Comparison of ENCODE assay signal across 8 cellular contexts in the genomic region with DNA sequence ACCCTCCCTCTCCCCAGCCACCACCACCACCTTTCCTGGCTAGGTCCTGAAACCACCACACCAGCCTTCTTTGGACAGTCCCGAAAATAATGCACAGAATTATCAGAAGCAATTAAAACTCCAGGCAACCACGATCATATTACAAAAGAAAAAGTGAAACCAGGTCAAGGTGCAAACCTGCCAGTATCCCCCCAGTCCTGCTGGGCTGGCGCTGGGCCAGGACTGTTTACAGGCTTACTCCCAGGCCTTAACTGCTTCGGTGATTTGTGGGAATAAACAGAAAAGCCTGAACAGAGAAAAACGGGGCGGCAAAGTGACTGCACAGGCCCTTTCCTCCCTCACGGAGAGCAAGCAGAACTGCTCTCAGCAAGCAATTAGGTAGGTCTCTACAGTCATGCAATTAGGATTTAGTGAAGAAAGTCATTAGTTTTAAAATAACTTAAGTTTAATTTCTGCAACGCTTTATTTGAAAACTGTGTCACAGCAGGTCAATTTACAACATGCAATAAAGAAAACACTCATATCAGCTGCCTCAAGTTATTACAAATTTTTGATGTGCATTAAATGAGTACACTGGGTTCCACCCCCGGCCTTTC. TPM values are rescaled to one million over a fixed set of nuclear protein-coding genes. Genes with fewer than 3 reads are reported as not detected.
DNase-seq lines count a peak whose midpoint lies in the region; ATAC-seq and TF ChIP-seq lines count a peak whose summit lies in the region.

No MANE protein-coding gene starts in this region.

- H3K9me3 Mint-ChIP-seq in GM23338, result no peaks in the 10 kb centered on the region
- no peaks in the 10 kb centered on the region for H3K9me3 Mint-ChIP-seq in activated naive CD4-positive, alpha-beta T cell treated with anti-CD3 and anti-CD28 coated beads for 36 hours

- H3K4me3 Mint-ChIP-seq in GM23338, result peak overlapping the region; percentile 85
- peak overlapping the region; percentile 85 for H3K4me3 Mint-ChIP-seq in activated naive CD4-positive, alpha-beta T cell treated with anti-CD3 and anti-CD28 coated beads for 36 hours

- peaks cover 41% of the 10 kb centered on the region for H3K4me1 Mint-ChIP-seq in GM23338
- peaks cover 45% of the 10 kb centered on the region for H3K4me1 Mint-ChIP-seq in activated naive CD4-positive, alpha-beta T cell treated with anti-CD3 and anti-CD28 coated beads for 36 hours (ENCODE audit: low read depth)

- H3K4me1 ChIP-seq in GM23338 (ENCODE audit: insufficient read depth), result peaks cover 20% of the 10 kb centered on the region
- H3K4me1 ChIP-seq in right cardiac atrium (ENCODE audit: control insufficient read depth, insufficient read depth, low read length), result no peaks in the 10 kb centered on the region

- no peak for DNase-seq in GM23338 (ENCODE audit: low spot score)
- DNase-seq in NCI-H82 treated with DMSO at 0.1 percent for 48 hours (lab: John Stamatoyannopoulos, UW; ENCODE audit: unreplicated experiment), result peak; percentile 17
- DNase-seq in activated naive CD4-positive, alpha-beta T cell treated with anti-CD3 and anti-CD28 coated beads for 36 hours, result peak; percentile 38
- peak in 2 of 3 donors; percentile 37 to 74 for DNase-seq in right cardiac atrium
- DNase-seq in retina, result peak; percentile 57
- no peak for DNase-seq in middle frontal gyrus (ENCODE audit: extremely low spot score, low spot score)
- DNase-seq in GM19240 (ENCODE audit: insufficient read length, low spot score), result no peak

- H2AFZ ChIP-seq in GM23338, result no peak overlapping the region

- ATAC-seq in GM23338 (no peak), right cardiac atrium (no peak), GM18517 (IDR thresholded peaks at IDR 0.05; ENCODE audit: unreplicated experiment) (no peak)

- H3K27me3 ChIP-seq in GM23338 (ENCODE audit: insufficient read depth) (no peaks in the 10 kb centered on the region), right cardiac atrium (ENCODE audit: control insufficient read depth, insufficient read depth) (no peaks in the 10 kb centered on the region)

- WGBS in right cardiac atrium, result 6% methylated on average over 9 of the region's 9 CpGs

- CTCF ChIA-PET in activated naive CD4-positive, alpha-beta T cell treated with anti-CD3 and anti-CD28 coated beads for 36 hours (lab: Charles Lee), result no interaction called here

- H4K20me1 ChIP-seq in GM23338 (replicated peaks; ENCODE audit: insufficient read depth), result peaks cover 42% of the 10 kb centered on the region

- H3K4me2 ChIP-seq in GM23338, result peak overlapping the region; percentile 81

- H3K9me2 ChIP-seq in GM23338 (ENCODE audit: insufficient read depth), result no peaks in the 10 kb centered on the region

- H3K27ac Mint-ChIP-seq in GM23338, result peak overlapping the region; percentile 63; the same call in 1 of the 2 replicates
- H3K27ac Mint-ChIP-seq in activated naive CD4-positive, alpha-beta T cell treated with anti-CD3 and anti-CD28 coated beads for 36 hours, result peak overlapping the region; percentile 75

- no peak overlapping the region for H3K27ac ChIP-seq in GM23338 (ENCODE audit: low read depth)
- no peak overlapping the region for H3K27ac ChIP-seq in right cardiac atrium (ENCODE audit: low read length)

- intact Hi-C loops in activated naive CD4-positive, alpha-beta T cell treated with anti-CD3 and anti-CD28 coated beads for 36 hours (cut with micrococcal nuclease), result no loop called here
- intact Hi-C loops in right cardiac atrium (cut with DNase I), result loop anchor here in 1 of 4 donors (10.0 kb wide), 1 partner anchor 175 kb away; no protein-coding TSS in a partner anchor

- no peak for TF ChIP-seq CTCF in GM23338 (conservative IDR thresholded peaks at IDR 0.05; ENCODE audit: low read depth in 2 of 2)

- no peaks in the 10 kb centered on the region for H3K36me3 ChIP-seq in GM23338 (ENCODE audit: insufficient read depth)

- H3K4me3 ChIP-seq in GM23338, result peak overlapping the region; percentile 62
- peak overlapping the region; percentile 98 for H3K4me3 ChIP-seq in right cardiac atrium (ENCODE audit: low read length)

- no peaks in the 10 kb centered on the region; the same call in 1 of the 3 replicates for H3K36me3 Mint-ChIP-seq in GM23338 (ENCODE audit: low read depth)
- H3K36me3 Mint-ChIP-seq in activated naive CD4-positive, alpha-beta T cell treated with anti-CD3 and anti-CD28 coated beads for 36 hours (ENCODE audit: low read depth), result peaks cover 13% of the 10 kb centered on the region

- H3F3A ChIP-seq in GM23338 (replicated peaks; ENCODE audit: low read depth), result no peaks in the 10 kb centered on the region

- H3K79me2 ChIP-seq in GM23338 (replicated peaks; ENCODE audit: insufficient read depth), result peaks cover 56% of the 10 kb centered on the region

- H3K27me3 Mint-ChIP-seq in GM23338 (ENCODE audit: insufficient read depth, low read depth, poor library complexity), result peaks cover 9% of the 10 kb centered on the region
- H3K27me3 Mint-ChIP-seq in activated naive CD4-positive, alpha-beta T cell treated with anti-CD3 and anti-CD28 coated beads for 36 hours (ENCODE audit: low read depth), result no peaks in the 10 kb centered on the region

- no peaks in the 10 kb centered on the region for H3K9me3 ChIP-seq in right cardiac atrium (ENCODE audit: control insufficient read depth, low read length)

TF ChIP-seq in GM23338, 12 proteins besides CTCF, POLR2A, EP300 and RAD21 (continues in another document):
- TF ChIP-seq EZH2 (IDR thresholded peaks at IDR 0.05; ENCODE audit: low read depth, unreplicated experiment) (no peak), STAT1 (IDR thresholded peaks at IDR 0.05; ENCODE audit: unreplicated experiment) (no peak), ZNF114 (CRISPR knock-in tag; IDR thresholded peaks at IDR 0.05) (no peak), CREB1 (CRISPR knock-in tag; IDR thresholded peaks at IDR 0.05; ENCODE audit: low read depth) (no peak), NANOG (IDR thresholded peaks at IDR 0.05; ENCODE audit: borderline replicate concordance) (no peak), JUNB (IDR thresholded peaks at IDR 0.05; ENCODE audit: unreplicated experiment) (no peak)
- TF ChIP-seq, protein P1, sequence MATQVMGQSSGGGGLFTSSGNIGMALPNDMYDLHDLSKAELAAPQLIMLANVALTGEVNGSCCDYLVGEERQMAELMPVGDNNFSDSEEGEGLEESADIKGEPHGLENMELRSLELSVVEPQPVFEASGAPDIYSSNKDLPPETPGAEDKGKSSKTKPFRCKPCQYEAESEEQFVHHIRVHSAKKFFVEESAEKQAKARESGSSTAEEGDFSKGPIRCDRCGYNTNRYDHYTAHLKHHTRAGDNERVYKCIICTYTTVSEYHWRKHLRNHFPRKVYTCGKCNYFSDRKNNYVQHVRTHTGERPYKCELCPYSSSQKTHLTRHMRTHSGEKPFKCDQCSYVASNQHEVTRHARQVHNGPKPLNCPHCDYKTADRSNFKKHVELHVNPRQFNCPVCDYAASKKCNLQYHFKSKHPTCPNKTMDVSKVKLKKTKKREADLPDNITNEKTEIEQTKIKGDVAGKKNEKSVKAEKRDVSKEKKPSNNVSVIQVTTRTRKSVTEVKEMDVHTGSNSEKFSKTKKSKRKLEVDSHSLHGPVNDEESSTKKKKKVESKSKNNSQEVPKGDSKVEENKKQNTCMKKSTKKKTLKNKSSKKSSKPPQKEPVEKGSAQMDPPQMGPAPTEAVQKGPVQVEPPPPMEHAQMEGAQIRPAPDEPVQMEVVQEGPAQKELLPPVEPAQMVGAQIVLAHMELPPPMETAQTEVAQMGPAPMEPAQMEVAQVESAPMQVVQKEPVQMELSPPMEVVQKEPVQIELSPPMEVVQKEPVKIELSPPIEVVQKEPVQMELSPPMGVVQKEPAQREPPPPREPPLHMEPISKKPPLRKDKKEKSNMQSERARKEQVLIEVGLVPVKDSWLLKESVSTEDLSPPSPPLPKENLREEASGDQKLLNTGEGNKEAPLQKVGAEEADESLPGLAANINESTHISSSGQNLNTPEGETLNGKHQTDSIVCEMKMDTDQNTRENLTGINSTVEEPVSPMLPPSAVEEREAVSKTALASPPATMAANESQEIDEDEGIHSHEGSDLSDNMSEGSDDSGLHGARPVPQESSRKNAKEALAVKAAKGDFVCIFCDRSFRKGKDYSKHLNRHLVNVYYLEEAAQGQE (IDR thresholded peaks at IDR 0.05; ENCODE audit: unreplicated experiment), result no peak

RNA-seq across cellular contexts. Expression of a gene that starts 1.3 kb away (rescaled TPM):
- total RNA-seq in GM23338 (2014; rRNA removed; shearing (Covaris generic)), result 41.8 and 46.2 TPM in 2 replicates
- polyA plus RNA-seq in GM23338 (2016; fragmentation: Nextera tagmentation; extraction: Ambion mirVana) (6.6 and 8.1 TPM in 2 replicates), right cardiac atrium (7.8 TPM)
- 10 to 100 TPM; 32.0 to 35.6 TPM for total RNA-seq in activated naive CD4-positive, alpha-beta T cell treated with anti-CD3 and anti-CD28 coated beads for 36 hours
- total RNA-seq in right cardiac atrium, result 10 to 100 TPM; 18.3 to 29.1 (median 25.4) TPM

Comparison
In these comparisons a context has a peak if more than half of its experiments do, and no peak if none do; other contexts are left out.
1. DNase-seq: peak in NCI-H82 treated with DMSO at 0.1 percent for 48 hours (single experiment), activated naive CD4-positive, alpha-beta T cell treated with anti-CD3 and anti-CD28 coated beads for 36 hours (single experiment), right cardiac atrium (2 of 3) and retina (single experiment); none in GM23338 (single experiment), middle frontal gyrus (single experiment) and GM19240 (single experiment).